ENCODE assay signal across 25 cellular contexts in the genomic region with DNA sequence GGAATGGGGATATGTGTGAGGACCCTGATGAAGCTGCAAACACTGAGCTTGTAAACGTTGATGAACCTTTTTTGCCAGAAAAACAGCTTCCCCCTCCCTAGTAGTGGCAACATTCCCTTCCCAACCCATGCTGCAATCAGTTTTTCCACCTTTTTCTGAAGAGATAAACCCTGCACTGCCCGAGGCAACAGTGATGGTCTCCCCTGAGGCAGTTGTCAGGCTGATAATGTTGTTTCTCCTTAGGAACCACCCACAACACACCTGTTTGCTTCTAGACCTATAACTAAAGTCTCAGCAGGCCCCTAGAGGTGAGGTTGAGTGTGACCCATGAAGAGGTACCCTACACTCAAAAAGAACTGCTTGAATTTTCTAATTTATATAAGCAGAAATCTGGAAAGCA.
"Had no signal": no experiment of that assay in that cellular context is flagged by ENCODE, and none has a peak within 500 bp of the region (broad histone marks: within the 10 kb centered on the region; RNA-seq: fewer than 3 reads in every experiment).

No MANE protein-coding gene starts in this region.

- H3K36me3 ChIP-seq: left ventricle myocardium inferior, pancreas, prostate gland, stomach, thyroid gland, transverse colon, upper lobe of right lung had no signal

- H3K27ac Mint-ChIP-seq: naive thymus-derived CD8-positive, alpha-beta T cell; nephron; stimulated activated naive B cell treated with anti-CD40 and anti-IgM and Interleukin-4, amounts not matched to agents 10 μg/mL and 1 μg/mL and 100 μg/mL, for 72 hours had no signal

- DNase-seq: islet precursor cell; left ventricle myocardium inferior; naive thymus-derived CD8-positive, alpha-beta T cell; nucleus accumbens; pancreas; posterior cingulate gyrus; retina; right cardiac atrium; stimulated activated CD4-positive, alpha-beta T cell treated with anti-CD3 and anti-CD28 coated beads, Interleukin-12 subunit alpha, Interleukin-12 subunit beta, amount 100 ng/mL, for 4 hours; stimulated activated CD4-positive, alpha-beta T cell treated with anti-CD3 and anti-CD28 coated beads, Interleukin-15, amount 100 ng/mL, for 24 hours; stimulated activated CD4-positive, alpha-beta T cell treated with anti-CD3 and anti-CD28 coated beads, Interleukin-2, amount 100 ng/mL, for 24 hours; stimulated activated CD4-positive, alpha-beta T cell treated with anti-CD3 and anti-CD28 coated beads, Interleukin-4, amount 100 ng/mL, for 1 hour; stimulated activated naive B cell treated with anti-CD40 and anti-IgM and Interleukin-4, amounts not matched to agents 10 μg/mL and 1 μg/mL and 100 μg/mL, for 72 hours; stimulated activated naive CD8-positive, alpha-beta T cell treated with anti-CD3 and anti-CD28 coated beads, Interleukin-15, Interleukin-2, amounts not matched to agents 100 U/mL and 50 U/mL, for 24 hours; stomach; testis; thyroid gland; transverse colon; upper lobe of right lung had no signal

- H3K4me1 Mint-ChIP-seq: naive thymus-derived CD8-positive, alpha-beta T cell; nephron; neural crest cell; stimulated activated naive B cell treated with anti-CD40 and anti-IgM and Interleukin-4, amounts not matched to agents 10 μg/mL and 1 μg/mL and 100 μg/mL, for 72 hours had no signal

- H3K4me3 Mint-ChIP-seq: naive thymus-derived CD8-positive, alpha-beta T cell; nephron; neural crest cell; stimulated activated naive B cell treated with anti-CD40 and anti-IgM and Interleukin-4, amounts not matched to agents 10 μg/mL and 1 μg/mL and 100 μg/mL, for 72 hours had no signal

- H3K27me3 Mint-ChIP-seq: naive thymus-derived CD8-positive, alpha-beta T cell; stimulated activated naive B cell treated with anti-CD40 and anti-IgM and Interleukin-4, amounts not matched to agents 10 μg/mL and 1 μg/mL and 100 μg/mL, for 72 hours had no signal

- H3K4me1 ChIP-seq: left ventricle myocardium inferior, pancreas, prostate gland, stomach, testis, thyroid gland, transverse colon, upper lobe of right lung had no signal

- H3K27ac ChIP-seq: left ventricle myocardium inferior, pancreas, prostate gland, skin epidermis, stomach, testis, thyroid gland, transverse colon, upper lobe of right lung had no signal

- H3K36me3 Mint-ChIP-seq: naive thymus-derived CD8-positive, alpha-beta T cell; stimulated activated naive B cell treated with anti-CD40 and anti-IgM and Interleukin-4, amounts not matched to agents 10 μg/mL and 1 μg/mL and 100 μg/mL, for 72 hours had no signal

- H3K4me3 ChIP-seq: left ventricle myocardium inferior, lung, pancreas, prostate gland, skin epidermis, stomach, testis, thyroid gland, transverse colon, upper lobe of right lung had no signal

- H3K27me3 ChIP-seq: pancreas, stomach, testis, thyroid gland, transverse colon, upper lobe of right lung had no signal

- H3K9me3 ChIP-seq: pancreas, prostate gland, testis, thyroid gland, upper lobe of right lung had no signal

- ATAC-seq: naive thymus-derived CD8-positive, alpha-beta T cell; pancreas; right cardiac atrium; sciatic nerve; stimulated activated naive B cell treated with anti-CD40 and anti-IgM and Interleukin-4, amounts not matched to agents 10 μg/mL and 1 μg/mL and 100 μg/mL, for 72 hours; stimulated activated naive CD8-positive, alpha-beta T cell treated with anti-CD3 and anti-CD28 coated beads, Interleukin-15, Interleukin-2, amounts not matched to agents 100 U/mL and 50 U/mL, for 24 hours; upper lobe of right lung had no signal
